1 cellular context compared by ENCODE assay signal in the genomic region with DNA sequence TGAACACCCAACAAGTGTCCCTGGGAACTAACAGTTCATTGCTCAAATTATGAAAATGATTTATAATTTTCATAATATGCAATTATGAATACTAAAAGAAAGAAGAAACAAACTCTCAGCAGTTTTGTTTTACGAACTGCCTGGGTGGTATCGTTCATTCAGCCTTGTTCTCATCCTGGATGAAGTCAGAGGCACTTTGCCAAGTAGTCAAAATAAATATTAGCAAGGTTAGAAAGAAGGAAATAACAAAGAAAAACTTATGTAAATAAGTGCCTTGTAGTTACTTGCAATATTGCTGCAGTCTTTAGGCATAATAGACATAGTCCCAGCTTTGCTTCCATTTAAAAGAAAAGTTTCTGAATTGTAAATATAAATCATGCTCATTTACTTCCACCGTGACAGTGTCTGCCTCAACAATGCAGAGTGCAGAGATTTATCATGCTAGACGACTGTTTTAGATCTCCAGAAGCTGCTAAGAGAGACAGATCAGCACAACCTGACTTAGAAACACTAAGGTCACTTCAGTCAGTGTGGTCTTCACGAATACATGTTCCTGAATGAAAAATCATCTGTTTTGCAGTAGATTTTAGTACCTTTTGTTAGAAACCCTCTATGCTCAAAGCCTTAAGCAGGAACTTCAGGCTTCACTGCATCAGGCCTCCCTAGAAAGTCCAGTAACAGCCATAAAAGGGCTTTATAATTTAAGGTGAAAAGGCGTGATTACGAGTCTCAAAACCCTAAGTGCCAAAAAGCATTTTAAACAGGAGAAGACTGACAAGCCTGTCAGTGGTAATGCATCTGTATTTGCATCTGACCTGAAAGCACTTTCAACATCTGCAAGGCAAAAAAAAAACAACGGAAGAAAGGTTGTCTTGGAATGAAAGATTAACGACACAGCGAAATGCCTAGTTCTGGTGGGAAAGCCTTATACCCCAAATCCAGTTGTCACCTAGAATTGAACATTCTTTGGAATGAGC.
TF ChIP-seq lines count a peak whose summit lies in the region.

No MANE protein-coding gene starts in this region.

TF ChIP-seq in GM23338, 12 proteins besides CTCF, POLR2A, EP300 and RAD21:
- TF ChIP-seq, protein P1, sequence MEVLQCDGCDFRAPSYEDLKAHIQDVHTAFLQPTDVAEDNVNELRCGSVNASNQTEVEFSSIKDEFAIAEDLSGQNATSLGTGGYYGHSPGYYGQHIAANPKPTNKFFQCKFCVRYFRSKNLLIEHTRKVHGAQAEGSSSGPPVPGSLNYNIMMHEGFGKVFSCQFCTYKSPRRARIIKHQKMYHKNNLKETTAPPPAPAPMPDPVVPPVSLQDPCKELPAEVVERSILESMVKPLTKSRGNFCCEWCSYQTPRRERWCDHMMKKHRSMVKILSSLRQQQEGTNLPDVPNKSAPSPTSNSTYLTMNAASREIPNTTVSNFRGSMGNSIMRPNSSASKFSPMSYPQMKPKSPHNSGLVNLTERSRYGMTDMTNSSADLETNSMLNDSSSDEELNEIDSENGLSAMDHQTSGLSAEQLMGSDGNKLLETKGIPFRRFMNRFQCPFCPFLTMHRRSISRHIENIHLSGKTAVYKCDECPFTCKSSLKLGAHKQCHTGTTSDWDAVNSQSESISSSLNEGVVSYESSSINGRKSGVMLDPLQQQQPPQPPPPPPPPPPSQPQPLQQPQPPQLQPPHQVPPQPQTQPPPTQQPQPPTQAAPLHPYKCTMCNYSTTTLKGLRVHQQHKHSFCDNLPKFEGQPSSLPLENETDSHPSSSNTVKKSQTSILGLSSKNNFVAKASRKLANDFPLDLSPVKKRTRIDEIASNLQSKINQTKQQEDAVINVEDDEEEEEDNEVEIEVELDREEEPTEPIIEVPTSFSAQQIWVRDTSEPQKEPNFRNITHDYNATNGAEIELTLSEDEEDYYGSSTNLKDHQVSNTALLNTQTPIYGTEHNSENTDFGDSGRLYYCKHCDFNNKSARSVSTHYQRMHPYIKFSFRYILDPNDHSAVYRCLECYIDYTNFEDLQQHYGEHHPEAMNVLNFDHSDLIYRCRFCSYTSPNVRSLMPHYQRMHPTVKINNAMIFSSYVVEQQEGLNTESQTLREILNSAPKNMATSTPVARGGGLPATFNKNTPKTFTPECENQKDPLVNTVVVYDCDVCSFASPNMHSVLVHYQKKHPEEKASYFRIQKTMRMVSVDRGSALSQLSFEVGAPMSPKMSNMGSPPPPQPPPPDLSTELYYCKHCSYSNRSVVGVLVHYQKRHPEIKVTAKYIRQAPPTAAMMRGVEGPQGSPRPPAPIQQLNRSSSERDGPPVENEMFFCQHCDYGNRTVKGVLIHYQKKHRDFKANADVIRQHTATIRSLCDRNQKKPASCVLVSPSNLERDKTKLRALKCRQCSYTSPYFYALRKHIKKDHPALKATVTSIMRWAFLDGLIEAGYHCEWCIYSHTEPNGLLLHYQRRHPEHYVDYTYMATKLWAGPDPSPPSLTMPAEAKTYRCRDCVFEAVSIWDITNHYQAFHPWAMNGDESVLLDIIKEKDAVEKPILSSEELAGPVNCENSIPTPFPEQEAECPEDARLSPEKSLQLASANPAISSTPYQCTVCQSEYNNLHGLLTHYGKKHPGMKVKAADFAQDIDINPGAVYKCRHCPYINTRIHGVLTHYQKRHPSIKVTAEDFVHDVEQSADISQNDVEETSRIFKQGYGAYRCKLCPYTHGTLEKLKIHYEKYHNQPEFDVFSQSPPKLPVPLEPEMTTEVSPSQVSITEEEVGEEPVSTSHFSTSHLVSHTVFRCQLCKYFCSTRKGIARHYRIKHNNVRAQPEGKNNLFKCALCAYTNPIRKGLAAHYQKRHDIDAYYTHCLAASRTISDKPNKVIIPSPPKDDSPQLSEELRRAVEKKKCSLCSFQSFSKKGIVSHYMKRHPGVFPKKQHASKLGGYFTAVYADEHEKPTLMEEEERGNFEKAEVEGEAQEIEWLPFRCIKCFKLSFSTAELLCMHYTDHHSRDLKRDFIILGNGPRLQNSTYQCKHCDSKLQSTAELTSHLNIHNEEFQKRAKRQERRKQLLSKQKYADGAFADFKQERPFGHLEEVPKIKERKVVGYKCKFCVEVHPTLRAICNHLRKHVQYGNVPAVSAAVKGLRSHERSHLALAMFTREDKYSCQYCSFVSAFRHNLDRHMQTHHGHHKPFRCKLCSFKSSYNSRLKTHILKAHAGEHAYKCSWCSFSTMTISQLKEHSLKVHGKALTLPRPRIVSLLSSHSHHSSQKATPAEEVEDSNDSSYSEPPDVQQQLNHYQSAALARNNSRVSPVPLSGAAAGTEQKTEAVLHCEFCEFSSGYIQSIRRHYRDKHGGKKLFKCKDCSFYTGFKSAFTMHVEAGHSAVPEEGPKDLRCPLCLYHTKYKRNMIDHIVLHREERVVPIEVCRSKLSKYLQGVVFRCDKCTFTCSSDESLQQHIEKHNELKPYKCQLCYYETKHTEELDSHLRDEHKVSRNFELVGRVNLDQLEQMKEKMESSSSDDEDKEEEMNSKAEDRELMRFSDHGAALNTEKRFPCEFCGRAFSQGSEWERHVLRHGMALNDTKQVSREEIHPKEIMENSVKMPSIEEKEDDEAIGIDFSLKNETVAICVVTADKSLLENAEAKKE (CRISPR knock-in tag; IDR thresholded peaks at IDR 0.05), result no peak
- TF ChIP-seq, protein P2, sequence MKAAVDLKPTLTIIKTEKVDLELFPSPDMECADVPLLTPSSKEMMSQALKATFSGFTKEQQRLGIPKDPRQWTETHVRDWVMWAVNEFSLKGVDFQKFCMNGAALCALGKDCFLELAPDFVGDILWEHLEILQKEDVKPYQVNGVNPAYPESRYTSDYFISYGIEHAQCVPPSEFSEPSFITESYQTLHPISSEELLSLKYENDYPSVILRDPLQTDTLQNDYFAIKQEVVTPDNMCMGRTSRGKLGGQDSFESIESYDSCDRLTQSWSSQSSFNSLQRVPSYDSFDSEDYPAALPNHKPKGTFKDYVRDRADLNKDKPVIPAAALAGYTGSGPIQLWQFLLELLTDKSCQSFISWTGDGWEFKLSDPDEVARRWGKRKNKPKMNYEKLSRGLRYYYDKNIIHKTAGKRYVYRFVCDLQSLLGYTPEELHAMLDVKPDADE (IDR thresholded peaks at IDR 0.05), result no peak
- TF ChIP-seq ZNF331 (CRISPR knock-in tag; IDR thresholded peaks at IDR 0.05; ENCODE audit: low read depth), result no peak
- TF ChIP-seq NANOG (IDR thresholded peaks at IDR 0.05; ENCODE audit: borderline replicate concordance), result no peak
- TF ChIP-seq STAT1 (IDR thresholded peaks at IDR 0.05; ENCODE audit: unreplicated experiment), result no peak
- TF ChIP-seq, protein P3, sequence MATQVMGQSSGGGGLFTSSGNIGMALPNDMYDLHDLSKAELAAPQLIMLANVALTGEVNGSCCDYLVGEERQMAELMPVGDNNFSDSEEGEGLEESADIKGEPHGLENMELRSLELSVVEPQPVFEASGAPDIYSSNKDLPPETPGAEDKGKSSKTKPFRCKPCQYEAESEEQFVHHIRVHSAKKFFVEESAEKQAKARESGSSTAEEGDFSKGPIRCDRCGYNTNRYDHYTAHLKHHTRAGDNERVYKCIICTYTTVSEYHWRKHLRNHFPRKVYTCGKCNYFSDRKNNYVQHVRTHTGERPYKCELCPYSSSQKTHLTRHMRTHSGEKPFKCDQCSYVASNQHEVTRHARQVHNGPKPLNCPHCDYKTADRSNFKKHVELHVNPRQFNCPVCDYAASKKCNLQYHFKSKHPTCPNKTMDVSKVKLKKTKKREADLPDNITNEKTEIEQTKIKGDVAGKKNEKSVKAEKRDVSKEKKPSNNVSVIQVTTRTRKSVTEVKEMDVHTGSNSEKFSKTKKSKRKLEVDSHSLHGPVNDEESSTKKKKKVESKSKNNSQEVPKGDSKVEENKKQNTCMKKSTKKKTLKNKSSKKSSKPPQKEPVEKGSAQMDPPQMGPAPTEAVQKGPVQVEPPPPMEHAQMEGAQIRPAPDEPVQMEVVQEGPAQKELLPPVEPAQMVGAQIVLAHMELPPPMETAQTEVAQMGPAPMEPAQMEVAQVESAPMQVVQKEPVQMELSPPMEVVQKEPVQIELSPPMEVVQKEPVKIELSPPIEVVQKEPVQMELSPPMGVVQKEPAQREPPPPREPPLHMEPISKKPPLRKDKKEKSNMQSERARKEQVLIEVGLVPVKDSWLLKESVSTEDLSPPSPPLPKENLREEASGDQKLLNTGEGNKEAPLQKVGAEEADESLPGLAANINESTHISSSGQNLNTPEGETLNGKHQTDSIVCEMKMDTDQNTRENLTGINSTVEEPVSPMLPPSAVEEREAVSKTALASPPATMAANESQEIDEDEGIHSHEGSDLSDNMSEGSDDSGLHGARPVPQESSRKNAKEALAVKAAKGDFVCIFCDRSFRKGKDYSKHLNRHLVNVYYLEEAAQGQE (IDR thresholded peaks at IDR 0.05; ENCODE audit: unreplicated experiment), result no peak
- no peak for TF ChIP-seq EZH2phosphoT487 (IDR thresholded peaks at IDR 0.05; ENCODE audit: unreplicated experiment)
- TF ChIP-seq POLR2AphosphoS5 (IDR thresholded peaks at IDR 0.05; ENCODE audit: low read depth), result no peak
- no peak for TF ChIP-seq EZH2 (IDR thresholded peaks at IDR 0.05; ENCODE audit: low read depth, unreplicated experiment)
- no peak for TF ChIP-seq JUNB (IDR thresholded peaks at IDR 0.05; ENCODE audit: unreplicated experiment)
- no peak for TF ChIP-seq ZNF114 (CRISPR knock-in tag; IDR thresholded peaks at IDR 0.05)
- no peak for TF ChIP-seq CREB1 (CRISPR knock-in tag; IDR thresholded peaks at IDR 0.05; ENCODE audit: low read depth)
TF ChIP-seq in GM23338: peak in this region for 0.
